ENCODE assay signal across 8 cellular contexts in genomic region chr5:168679515-168679920, GRCh38.
DNase-seq lines count a peak whose midpoint lies in the region; ATAC-seq and TF ChIP-seq lines count a peak whose summit lies in the region.

No MANE protein-coding gene starts in this region.

- DNase-seq in EH (ENCODE audit: low read depth) = peak; percentile 67
- peak; percentile 47 for DNase-seq in HFF-Myc (ENCODE audit: extremely low read depth, low read depth)
- DNase-seq in NCI-H2081 treated with DMSO at 0.1 percent for 48 hours (lab: John Stamatoyannopoulos, UW) = peak; percentile 2
- peak; percentile 69 for DNase-seq in WERI-Rb-1
- DNase-seq in cardiac fibroblast (ENCODE audit: low read depth in 2 of 2) = peak; percentile 79 to 86
- peak; percentile 14 for DNase-seq in kidney epithelial cell (ENCODE audit: low read depth)
- DNase-seq in stimulated activated CD4-positive, alpha-beta T cell treated with anti-CD3 and anti-CD28 coated beads, Interleukin-1b, Interleukin-23, amount 100 ng/mL, for 48 hours = peak; percentile 61

- no peak for ATAC-seq in GM18519 (IDR thresholded peaks at IDR 0.05; ENCODE audit: low FRiP score, unreplicated experiment)

- H3K4me3 ChIP-seq in HFF-Myc (replicated peaks; ENCODE audit: low read depth, low read length) (no peak overlapping the region), WERI-Rb-1 (ENCODE audit: low read depth, low read length) (no peak overlapping the region), cardiac fibroblast (replicated peaks in 1 of 2; ENCODE audit: low read depth in 2 of 2, low read length in 2 of 2) (no peak overlapping the region), kidney epithelial cell (ENCODE audit: low read depth, low read length) (no peak overlapping the region)

- no peaks in the 10 kb centered on the region for H3K36me3 ChIP-seq in WERI-Rb-1
- H3K36me3 ChIP-seq in kidney epithelial cell (ENCODE audit: control insufficient read depth, insufficient read depth, low read length) = no peaks in the 10 kb centered on the region

- TF ChIP-seq CTCF in HFF-Myc (IDR thresholded peaks at IDR 0.05; ENCODE audit: low read depth, low read length, missing control alignments) = peak; percentile 92
- peak; percentile 85 for TF ChIP-seq CTCF in WERI-Rb-1 (IDR thresholded peaks at IDR 0.05; ENCODE audit: low read depth, low read length)
- peak; percentile 92 for TF ChIP-seq CTCF in cardiac fibroblast (IDR thresholded peaks at IDR 0.05; ENCODE audit: low read depth, low read length)
- TF ChIP-seq CTCF in kidney epithelial cell (IDR thresholded peaks at IDR 0.05; ENCODE audit: insufficient read depth, low read length, poor library complexity, severe bottlenecking) = peak; percentile 87

- no peak overlapping the region for H3K27ac ChIP-seq in WERI-Rb-1

- no peaks in the 10 kb centered on the region for H3K9me3 ChIP-seq in WERI-Rb-1 (ENCODE audit: severe bottlenecking)

- H3K27me3 ChIP-seq in WERI-Rb-1 (ENCODE audit: insufficient read depth, low read depth, severe bottlenecking) (peaks cover 7% of the 10 kb centered on the region), kidney epithelial cell (ENCODE audit: control insufficient read depth, insufficient read depth, low read length) (no peaks in the 10 kb centered on the region)

Comparison
In these comparisons a context has a peak if more than half of its experiments do, and no peak if none do; other contexts are left out.
1. DNase-seq: peak in every context shown above with its lines; median percentile 82 in cardiac fibroblast; 69 in WERI-Rb-1; 67 in EH; 61 in stimulated activated CD4-positive, alpha-beta T cell treated with anti-CD3 and anti-CD28 coated beads, Interleukin-1b, Interleukin-23, amount 100 ng/mL, for 48 hours; 47 in HFF-Myc; 14 in kidney epithelial cell; 2 in NCI-H2081 treated with DMSO at 0.1 percent for 48 hours.